Comparison of ENCODE assay signal across 8 cellular contexts in the genomic region with DNA sequence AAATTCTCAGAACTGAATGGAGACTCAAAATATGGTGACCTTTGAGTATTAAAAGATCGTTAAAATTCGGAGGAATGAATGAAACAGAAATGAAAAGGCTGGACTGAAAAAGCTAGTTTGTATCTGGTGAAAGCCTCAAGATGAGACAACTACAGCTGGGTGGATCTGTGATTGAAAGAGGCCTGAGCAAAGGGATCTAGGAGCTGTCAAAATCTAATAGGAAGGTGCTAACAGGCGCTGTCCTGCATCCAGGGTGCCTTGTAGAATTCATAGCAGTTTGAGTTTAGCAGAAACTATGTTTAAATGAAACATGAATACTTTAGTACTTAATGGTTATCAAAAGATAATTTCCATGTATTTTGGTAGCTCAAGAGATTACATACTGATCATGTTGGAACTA. TPM values are rescaled to one million over a fixed set of nuclear protein-coding genes. Genes with fewer than 3 reads are reported as not detected.
DNase-seq lines count a peak whose midpoint lies in the region; ATAC-seq and TF ChIP-seq lines count a peak whose summit lies in the region.

No MANE protein-coding gene starts in this region.

- H3K4me2 ChIP-seq in DND-41 (ENCODE audit: insufficient read depth, low read length), result peak overlapping the region; percentile 66
- H3K4me2 ChIP-seq in PC-3 (ENCODE audit: low read length), result peak overlapping the region; percentile 90
- peak overlapping the region; percentile 91 for H3K4me2 ChIP-seq in parathyroid adenoma (ENCODE audit: low read length)

- H3K4me1 ChIP-seq in DND-41 (ENCODE audit: insufficient read depth, low read length) (peaks cover 49% of the 10 kb centered on the region), PC-3 (ENCODE audit: insufficient read depth, low read length) (peaks cover 26% of the 10 kb centered on the region), parathyroid adenoma (peaks cover 25% of the 10 kb centered on the region)

- no peaks in the 10 kb centered on the region for H3F3A ChIP-seq in PC-3 (ENCODE audit: low read length, unreplicated experiment)

- no peak for ATAC-seq in DND-41 (ENCODE audit: insufficient read depth, low read depth)
- ATAC-seq in PC-3, result no peak
- ATAC-seq in GM18498 (IDR thresholded peaks at IDR 0.05; ENCODE audit: unreplicated experiment), result no peak

- H3K79me2 ChIP-seq in DND-41 (ENCODE audit: insufficient read depth, low read length) (peaks cover 91% of the 10 kb centered on the region), PC-3 (ENCODE audit: low read length) (peaks cover 88% of the 10 kb centered on the region), parathyroid adenoma (peaks cover 65% of the 10 kb centered on the region)

- no peak for TF ChIP-seq POLR2A in lower leg skin (IDR thresholded peaks at IDR 0.05)

- no peaks in the 10 kb centered on the region for H3K9me2 ChIP-seq in PC-3 (replicated peaks; ENCODE audit: low read length)

- POLR2A ChIA-PET in PC-3 (lab: Charles Lee; ENCODE audit: unreplicated experiment), result interaction anchor here (0.6 kb wide), 1 partner anchor 68 kb away, joined by 3 read pairs; no protein-coding TSS in a partner anchor

- TF ChIP-seq CTCF in DND-41 (IDR thresholded peaks at IDR 0.05; ENCODE audit: borderline replicate concordance, extremely low read depth, low read length, poor library complexity, severe bottlenecking), result no peak
- TF ChIP-seq CTCF in PC-3 (conservative IDR thresholded peaks at IDR 0.05; ENCODE audit: low read depth, low read length), result no peak
- TF ChIP-seq CTCF in epithelial cell of esophagus (IDR thresholded peaks at IDR 0.05; ENCODE audit: insufficient read depth, low read depth, low read length, missing control alignments), result no peak
- TF ChIP-seq CTCF in parathyroid adenoma (IDR thresholded peaks at IDR 0.05), result no peak
- no peak for TF ChIP-seq CTCF in lower leg skin (IDR thresholded peaks at IDR 0.05)

- H3K9me3 ChIP-seq in DND-41 (ENCODE audit: insufficient read depth, low read length, severe bottlenecking), result no peaks in the 10 kb centered on the region
- H3K9me3 ChIP-seq in PC-3 (ENCODE audit: low read length), result no peaks in the 10 kb centered on the region
- no peaks in the 10 kb centered on the region for H3K9me3 ChIP-seq in parathyroid adenoma (ENCODE audit: control insufficient read depth, low read length)

- H3K9ac ChIP-seq in DND-41 (ENCODE audit: low read depth, low read length) (peak overlapping the region; percentile 99), PC-3 (ENCODE audit: low read length) (peak overlapping the region; percentile 68), parathyroid adenoma (no peak overlapping the region)

- H3K27me3 ChIP-seq in DND-41 (ENCODE audit: insufficient read depth, low read length, poor library complexity) (no peaks in the 10 kb centered on the region), PC-3 (ENCODE audit: low read length) (no peaks in the 10 kb centered on the region), parathyroid adenoma (ENCODE audit: control insufficient read depth, insufficient read depth, low read length) (no peaks in the 10 kb centered on the region)

- BruUV-seq in PC-3 (replicated peaks; lab: Mats Ljungman, UMichigan), result no TSS peak

- peaks cover 44% of the 10 kb centered on the region for H3K36me3 ChIP-seq in DND-41 (ENCODE audit: insufficient read depth, low read length)
- H3K36me3 ChIP-seq in PC-3 (ENCODE audit: low read depth, low read length), result no peaks in the 10 kb centered on the region; the same call in 1 of the 2 replicates
- no peaks in the 10 kb centered on the region for H3K36me3 ChIP-seq in parathyroid adenoma (ENCODE audit: control insufficient read depth, insufficient read depth, low read length)

- no peak for DNase-seq in DND-41
- DNase-seq in PC-3, result peak; percentile 12
- no peak for DNase-seq in epithelial cell of esophagus (ENCODE audit: low read depth)
- no peak for DNase-seq in lower leg skin (ENCODE audit: low spot score in 2 of 2)
- no peak for DNase-seq in activated CD4-positive, alpha-beta T cell treated with anti-CD3 and anti-CD28 coated beads for 1 hour
- DNase-seq in activated CD4-positive, CD25-positive, alpha-beta regulatory T cell treated with anti-CD3 and anti-CD28 coated beads, Interleukin-2, amount 50 U/mL, for 72 hours, result no peak

- intact Hi-C loops in PC-3 (cut with micrococcal nuclease), result loop anchor here (2.0 kb wide), 1 partner anchor 136 kb away; a partner anchor contains a TSS
- intact Hi-C loops in lower leg skin (cut with DNase I; ENCODE audit: low total_unique reads), result no loop called here

- CTCF ChIA-PET in PC-3 (lab: Charles Lee), result interaction anchor here (0.6 to 1.0 kb wide), 2 partner anchors 38 to 62 kb away, joined by 3 to 11 read pairs; no protein-coding TSS in a partner anchor

- H3K27ac ChIP-seq in DND-41 (ENCODE audit: low read length) (peak overlapping the region; percentile 64), PC-3 (ENCODE audit: low read length) (no peak overlapping the region), parathyroid adenoma (peak overlapping the region; percentile 89)

- no peak overlapping the region for H2AFZ ChIP-seq in DND-41 (ENCODE audit: low read depth, low read length)
- H2AFZ ChIP-seq in PC-3 (ENCODE audit: low read length), result no peak overlapping the region
- no peak overlapping the region for H2AFZ ChIP-seq in parathyroid adenoma

- peaks cover 69% of the 10 kb centered on the region for H4K20me1 ChIP-seq in DND-41 (ENCODE audit: insufficient read depth, low read length)
- peaks cover 51% of the 10 kb centered on the region for H4K20me1 ChIP-seq in PC-3 (ENCODE audit: low read length)

- H3K4me3 ChIP-seq in DND-41 (ENCODE audit: low read depth in 1 of 2, low read length in 2 of 2) (peak overlapping the region; percentile 37 to 99; a peak in 3 of 4 replicates), PC-3 (ENCODE audit: low read length) (peak overlapping the region; percentile 83), epithelial cell of esophagus (ENCODE audit: low read length) (peak overlapping the region; percentile 68), parathyroid adenoma (ENCODE audit: low read depth, low read length) (peak overlapping the region; percentile 76), lower leg skin (ENCODE audit: low read depth, poor library complexity, severe bottlenecking) (no peak overlapping the region)

- WGBS in lower leg skin, 2 donors, result 34 to 35% methylated on average over 3 of the region's 3 CpGs

RNA-seq across cellular contexts. Expression of a gene that starts 2.3 kb away (rescaled TPM):
- total RNA-seq in PC-3 (2014; rRNA removed), result 64.1 and 88.4 TPM in 2 replicates
- 10 to 100 TPM; 46.7 to 61.5 (median 52.4) TPM for total RNA-seq in lower leg skin
